Comparison of ENCODE assay signal across 8 cellular contexts in genomic region chr16:30535106-30535776, GRCh38.
DNase-seq lines count a peak whose midpoint lies in the region; ATAC-seq and TF ChIP-seq lines count a peak whose summit lies in the region.

No MANE protein-coding gene starts in this region.

- H3K79me2 ChIP-seq in MM.1S (ENCODE audit: low read length): peaks cover 33% of the 10 kb centered on the region

- peak overlapping the region; percentile 67 for H3K4me3 ChIP-seq in MM.1S (ENCODE audit: low read length)

- H3K36me3 ChIP-seq in MM.1S (replicated peaks; ENCODE audit: insufficient read depth, low read length): no peaks in the 10 kb centered on the region

- peaks cover 31% of the 10 kb centered on the region for H3K4me1 Mint-ChIP-seq in activated naive CD4-positive, alpha-beta T cell treated with anti-CD3 and anti-CD28 coated beads, Interleukin-2, amount 50 U/mL, for 24 hours
- H3K4me1 Mint-ChIP-seq in dendritic cell treated with granulocyte-macrophage colony-stimulating factor and Interleukin-4, amounts not matched to agents 40 ng/mL and 50 ng/mL, for 4 days (ENCODE audit: low read depth): peaks cover 59% of the 10 kb centered on the region

- no peaks in the 10 kb centered on the region for H3K36me3 Mint-ChIP-seq in activated naive CD4-positive, alpha-beta T cell treated with anti-CD3 and anti-CD28 coated beads, Interleukin-2, amount 50 U/mL, for 24 hours
- peaks cover 64% of the 10 kb centered on the region for H3K36me3 Mint-ChIP-seq in dendritic cell treated with granulocyte-macrophage colony-stimulating factor and Interleukin-4, amounts not matched to agents 40 ng/mL and 50 ng/mL, for 4 days (ENCODE audit: low read depth)

- DNase-seq in activated naive CD4-positive, alpha-beta T cell treated with anti-CD3 and anti-CD28 coated beads, Interleukin-2, amount 50 U/mL, for 16 hours: no peak
- DNase-seq in MM.1S (no peak), midbrain (lab: John Stamatoyannopoulos, UW) (peak; percentile 41), NCI-H748 (lab: John Stamatoyannopoulos, UW; ENCODE audit: unreplicated experiment) (no peak)

- no peaks in the 10 kb centered on the region for H3K27me3 ChIP-seq in MM.1S (replicated peaks; ENCODE audit: insufficient read depth, low read length)

- peak overlapping the region; percentile 98 for H3K27ac Mint-ChIP-seq in activated naive CD4-positive, alpha-beta T cell treated with anti-CD3 and anti-CD28 coated beads, Interleukin-2, amount 50 U/mL, for 24 hours
- H3K27ac Mint-ChIP-seq in dendritic cell treated with granulocyte-macrophage colony-stimulating factor and Interleukin-4, amounts not matched to agents 40 ng/mL and 50 ng/mL, for 4 days: peak overlapping the region; percentile 90

- peak overlapping the region; percentile 98 for H3K9ac ChIP-seq in MM.1S (ENCODE audit: low read length)

- H3K4me2 ChIP-seq in MM.1S (ENCODE audit: low read depth, low read length): peak overlapping the region; percentile 88

- peak overlapping the region; percentile 98 for H3K4me3 Mint-ChIP-seq in activated naive CD4-positive, alpha-beta T cell treated with anti-CD3 and anti-CD28 coated beads, Interleukin-2, amount 50 U/mL, for 24 hours
- H3K4me3 Mint-ChIP-seq in dendritic cell treated with granulocyte-macrophage colony-stimulating factor and Interleukin-4, amounts not matched to agents 40 ng/mL and 50 ng/mL, for 4 days: peak overlapping the region; percentile 87

- intact Hi-C loops in dendritic cell treated with granulocyte-macrophage colony-stimulating factor and Interleukin-4, amounts not matched to agents 40 ng/mL and 50 ng/mL, for 4 days (cut with micrococcal nuclease): no loop called here

- no peaks in the 10 kb centered on the region for H3F3A ChIP-seq in MM.1S (ENCODE audit: insufficient read depth, low read length)

- peaks cover 6% of the 10 kb centered on the region; the same call in 1 of the 2 replicates for H3K4me1 ChIP-seq in MM.1S (ENCODE audit: low read length)

- ATAC-seq in GM21825 (IDR thresholded peaks at IDR 0.05; ENCODE audit: unreplicated experiment): no peak
- no peak for ATAC-seq in HG02884 (IDR thresholded peaks at IDR 0.05; ENCODE audit: unreplicated experiment)

- H2AFZ ChIP-seq in MM.1S (ENCODE audit: low read length): peak overlapping the region; percentile 89

- no peak for TF ChIP-seq CTCF in MM.1S (IDR thresholded peaks at IDR 0.05; ENCODE audit: low read length)

- H3K9me3 Mint-ChIP-seq in activated naive CD4-positive, alpha-beta T cell treated with anti-CD3 and anti-CD28 coated beads, Interleukin-2, amount 50 U/mL, for 24 hours: no peaks in the 10 kb centered on the region
- no peaks in the 10 kb centered on the region for H3K9me3 Mint-ChIP-seq in dendritic cell treated with granulocyte-macrophage colony-stimulating factor and Interleukin-4, amounts not matched to agents 40 ng/mL and 50 ng/mL, for 4 days

- H3K9me3 ChIP-seq in MM.1S (replicated peaks; ENCODE audit: insufficient read depth, low read length): no peaks in the 10 kb centered on the region

- H3K27me3 Mint-ChIP-seq in activated naive CD4-positive, alpha-beta T cell treated with anti-CD3 and anti-CD28 coated beads, Interleukin-2, amount 50 U/mL, for 24 hours: no peaks in the 10 kb centered on the region
- H3K27me3 Mint-ChIP-seq in dendritic cell treated with granulocyte-macrophage colony-stimulating factor and Interleukin-4, amounts not matched to agents 40 ng/mL and 50 ng/mL, for 4 days: no peaks in the 10 kb centered on the region

- H3K9me2 ChIP-seq in MM.1S (replicated peaks; ENCODE audit: insufficient read depth, low read length): no peaks in the 10 kb centered on the region

- peak overlapping the region; percentile 76; the same call in 1 of the 2 replicates for H3K27ac ChIP-seq in MM.1S (ENCODE audit: low read length)

- H4K20me1 ChIP-seq in MM.1S (ENCODE audit: insufficient read depth, low read length): no peaks in the 10 kb centered on the region
